ENCODE assay signal across 1 cellular context in genomic region chr11:14455648-14456430, GRCh38.
TF ChIP-seq lines count a peak whose summit lies in the region.

No MANE protein-coding gene starts in this region.

TF ChIP-seq in GM23338, 12 proteins besides CTCF, POLR2A, EP300 and RAD21 (continued from another document):
- TF ChIP-seq ZNF462 (CRISPR knock-in tag; IDR thresholded peaks at IDR 0.05): no peak
